ENCODE assay signal across 17 cellular contexts in the genomic region with DNA sequence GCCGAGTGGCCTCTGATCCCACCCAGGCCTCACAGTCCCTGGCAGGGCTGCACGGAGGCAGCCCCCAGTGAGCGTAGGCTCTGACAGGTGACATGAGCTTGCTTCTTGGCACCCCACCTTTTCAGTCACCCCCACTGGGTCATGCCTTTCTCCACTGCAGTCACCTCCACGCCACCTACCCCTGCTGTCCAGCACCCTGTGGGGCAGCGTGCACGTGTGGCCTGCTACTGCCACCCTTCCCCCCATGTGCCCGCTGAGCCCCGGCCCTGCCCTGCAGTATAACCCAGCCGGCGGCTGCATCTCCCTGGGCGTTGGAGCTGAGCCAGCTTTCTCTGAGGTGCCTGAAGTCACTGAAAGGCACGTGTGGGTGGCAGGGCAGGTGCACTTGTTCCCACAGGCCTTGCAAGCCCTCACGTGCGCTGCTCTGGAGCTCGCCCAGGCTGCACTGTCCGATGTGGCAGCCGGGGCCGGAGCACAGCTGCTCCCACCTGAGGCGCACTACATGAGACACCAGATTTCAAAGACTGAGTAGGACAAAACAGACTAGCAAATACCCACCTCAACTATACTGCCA.
A peak's percentile ranks its signal among the peaks of the same experiment; 100 is the strongest.
DNase-seq lines count a peak whose midpoint lies in the region; ATAC-seq, FAIRE-seq and TF ChIP-seq lines count a peak whose summit lies in the region.
"Had no signal": no experiment of that assay in that cellular context is flagged by ENCODE, and none has a peak within 500 bp of the region (broad histone marks: within the 10 kb centered on the region; RNA-seq: fewer than 3 reads in every experiment).

No MANE protein-coding gene starts in this region.

- TF ChIP-seq CTCF in Peyer's patch (IDR thresholded peaks at IDR 0.05) (peak in 1 of 6 experiments; percentile 2), PC-3 (conservative IDR thresholded peaks at IDR 0.05; ENCODE audit: low read depth, low read length) (no peak)

- BruUV-seq in PC-3 (replicated peaks; lab: Mats Ljungman, UMichigan): no TSS peak

- no peaks in the 10 kb centered on the region for H3K9me3 ChIP-seq in Peyer's patch
- no peaks in the 10 kb centered on the region for H3K9me3 ChIP-seq in small intestine (ENCODE audit: control insufficient read depth, low read depth)
- H3K9me3 ChIP-seq in PC-3 (ENCODE audit: low read length): no peaks in the 10 kb centered on the region
- H3K9me3 ChIP-seq: HAP-1, prostate gland had no signal

- DNase-seq in DMS 273 (lab: John Stamatoyannopoulos, UW; ENCODE audit: unreplicated experiment): peak; percentile 13
- no peak for DNase-seq in DMS 273 treated with DMSO at 0.1 percent for 48 hours (lab: John Stamatoyannopoulos, UW)
- peak; percentile 12 for DNase-seq in NCI-H146 treated with DMSO at 0.1 percent for 48 hours (lab: John Stamatoyannopoulos, UW; ENCODE audit: unreplicated experiment)
- DNase-seq in Peyer's patch: peak in 2 of 3 donors; percentile 58 to 76
- DNase-seq in small intestine: peak; percentile 70
- DNase-seq in PC-3: no peak
- DNase-seq in GM19239 (ENCODE audit: insufficient read length, low spot score): no peak
- DNase-seq: activated effector memory CD4-positive, alpha-beta T cell treated with anti-CD3 and anti-CD28 coated beads, Interleukin-2, amount 50 U/mL, for 16 hours; CD8-positive, alpha-beta memory T cell; IMR-90; naive thymus-derived CD4-positive, alpha-beta T cell; NCI-H1048 had no signal

- no peak overlapping the region for H2AFZ ChIP-seq in PC-3 (ENCODE audit: low read length)

- ATAC-seq in PC-3: no peak
- no peak for ATAC-seq in HG03095 (IDR thresholded peaks at IDR 0.05; ENCODE audit: unreplicated experiment)
- ATAC-seq: naive thymus-derived CD4-positive, alpha-beta T cell had no signal

- no peak for TF ChIP-seq POLR2A in Peyer's patch (IDR thresholded peaks at IDR 0.05)

- no peaks in the 10 kb centered on the region for H3K4me1 ChIP-seq in Peyer's patch
- no peaks in the 10 kb centered on the region for H3K4me1 ChIP-seq in small intestine (ENCODE audit: control insufficient read depth in 2 of 2, insufficient read depth in 1 of 2, low read depth in 1 of 2, low read length in 1 of 2)
- H3K4me1 ChIP-seq in PC-3 (ENCODE audit: insufficient read depth, low read length): 0 out of 2 replicates have a peak, but pooled peaks cover 3% of the 10 kb centered on the region
- H3K4me1 ChIP-seq: HAP-1, prostate gland had no signal

- H3K4me2 ChIP-seq in PC-3 (ENCODE audit: low read length): no peak overlapping the region

- intact Hi-C loops in PC-3 (cut with micrococcal nuclease): no loop called here

- WGBS in small intestine, 3 donors: 22 to 71% (median 40%) methylated on average over 18 to 19 of the region's 19 CpGs

- FAIRE-seq in small intestine (lab: Jason Lieb, UNC) (no peak), GM19239 (lab: Jason Lieb, UNC) (no peak)
- FAIRE-seq: GM18507 had no signal

- H3K9me2 ChIP-seq in PC-3 (replicated peaks; ENCODE audit: low read length): no peaks in the 10 kb centered on the region

- no peaks in the 10 kb centered on the region for H3K79me2 ChIP-seq in PC-3 (ENCODE audit: low read length)

- H3K9ac ChIP-seq in PC-3 (ENCODE audit: low read length): no peak overlapping the region

- no peaks in the 10 kb centered on the region for H3F3A ChIP-seq in PC-3 (ENCODE audit: low read length, unreplicated experiment)

- CTCF ChIA-PET in PC-3 (lab: Charles Lee): no interaction called here

- H4K20me1 ChIP-seq in PC-3 (ENCODE audit: low read length): no peaks in the 10 kb centered on the region

- no peak overlapping the region for H3K4me3 ChIP-seq in Peyer's patch
- no peak overlapping the region for H3K4me3 ChIP-seq in small intestine (ENCODE audit: low read depth in 1 of 2, low read length in 2 of 2)
- H3K4me3 ChIP-seq in PC-3 (ENCODE audit: low read length): no peak overlapping the region
- H3K4me3 ChIP-seq: HAP-1, prostate gland had no signal

- H3K27me3 ChIP-seq in Peyer's patch (no peaks in the 10 kb centered on the region), small intestine (ENCODE audit: control insufficient read depth in 2 of 2, insufficient read depth in 2 of 2, low read length in 2 of 2) (no peaks in the 10 kb centered on the region), PC-3 (ENCODE audit: low read length) (no peaks in the 10 kb centered on the region)

- H3K27ac ChIP-seq in Peyer's patch: no peak overlapping the region
- no peak overlapping the region for H3K27ac ChIP-seq in small intestine (ENCODE audit: low read depth in 1 of 2, low read length in 1 of 2)
- H3K27ac ChIP-seq in PC-3 (ENCODE audit: low read length): no peak overlapping the region
- H3K27ac ChIP-seq: 22Rv1, prostate gland had no signal

- H3K36me3 ChIP-seq in Peyer's patch: peaks cover 0 to 75% (median 0%) of the 10 kb centered on the region in 3 donors
- H3K36me3 ChIP-seq in small intestine (ENCODE audit: control insufficient read depth in 2 of 2, insufficient read depth in 2 of 2, low read length in 2 of 2): peaks cover 9 to 10% of the 10 kb centered on the region in 2 donors
- peaks cover 22% of the 10 kb centered on the region for H3K36me3 ChIP-seq in PC-3 (ENCODE audit: low read depth, low read length)

- POLR2A ChIA-PET in PC-3 (lab: Charles Lee; ENCODE audit: unreplicated experiment): no interaction called here

Comparison
In these comparisons a context has a peak if more than half of its experiments do, and no peak if none do; other contexts are left out.
1. DNase-seq: peak in DMS 273 (single experiment), NCI-H146 treated with DMSO at 0.1 percent for 48 hours (single experiment), Peyer's patch (2 of 3) and small intestine (single experiment); none in DMS 273 treated with DMSO at 0.1 percent for 48 hours (single experiment), PC-3 (single experiment) and GM19239 (single experiment).